11 cellular contexts compared by ENCODE assay signal in the genomic region with DNA sequence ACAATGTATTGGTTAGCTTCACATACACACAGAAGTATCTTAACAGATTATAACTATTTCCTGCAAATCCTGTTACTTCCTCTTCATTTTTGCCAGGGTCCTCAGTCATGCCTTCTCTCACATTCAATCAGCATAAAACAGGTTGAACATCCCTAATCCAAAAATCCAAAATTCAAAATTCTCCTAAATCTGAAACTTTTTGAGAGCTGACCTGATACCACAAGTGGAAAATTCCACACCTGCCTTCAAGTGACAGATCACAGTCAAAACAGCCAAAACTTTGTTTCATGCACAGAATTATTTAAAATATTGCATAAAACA.
A peak's percentile ranks its signal among the peaks of the same experiment; 100 is the strongest.
DNase-seq lines count a peak whose midpoint lies in the region; FAIRE-seq and TF ChIP-seq lines count a peak whose summit lies in the region.
"Had no signal": no experiment of that assay in that cellular context is flagged by ENCODE, and none has a peak within 500 bp of the region (broad histone marks: within the 10 kb centered on the region; RNA-seq: fewer than 3 reads in every experiment).

No MANE protein-coding gene starts in this region.

- H3K4me3 ChIP-seq in KMS-11 (IDR thresholded peaks at IDR 0.05; ENCODE audit: insufficient read depth, low read depth, low read length) (no peak overlapping the region), endothelial cell of umbilical vein (replicated peaks in 1 of 3; ENCODE audit: insufficient read depth in 1 of 3, low read depth in 1 of 3, low read length in 3 of 3) (no peak overlapping the region), tibial artery (no peak overlapping the region), transverse colon (no peak overlapping the region)
- H3K4me3 ChIP-seq: GM23248, HAP-1 had no signal

- TF ChIP-seq POLR2A in endothelial cell of umbilical vein (IDR thresholded peaks at IDR 0.05; ENCODE audit: low read depth, low read length) (no peak), transverse colon (IDR thresholded peaks at IDR 0.05) (no peak)

- CTCF ChIA-PET in RWPE1 (lab: Yijun Ruan, JAX) = interaction anchor here (0.6 to 1.1 kb wide), 7 partner anchors 9 to 868 kb away, joined by 3 to 6 read pairs (median 3); no protein-coding TSS in a partner anchor
- CTCF ChIA-PET in endothelial cell of umbilical vein (lab: Charles Lee) = interaction anchor here (0.7 to 4.9 kb wide), 22 partner anchors 9 to 871 kb away, joined by 3 to 62 read pairs (median 5); partner anchors contain the start of gene TP53BP2

- no peaks in the 10 kb centered on the region for H3K9me3 ChIP-seq in endothelial cell of umbilical vein (replicated peaks; ENCODE audit: control insufficient read depth, insufficient read depth, low read length)
- no peaks in the 10 kb centered on the region for H3K9me3 ChIP-seq in tibial artery
- H3K9me3 ChIP-seq in transverse colon = no peaks in the 10 kb centered on the region
- H3K9me3 ChIP-seq: HAP-1 had no signal

- no peak overlapping the region for H3K27ac ChIP-seq in C4-2B
- H3K27ac ChIP-seq in KMS-11 = no peak overlapping the region
- no peak overlapping the region for H3K27ac ChIP-seq in RWPE1
- no peak overlapping the region for H3K27ac ChIP-seq in endothelial cell of umbilical vein (ENCODE audit: insufficient read depth, low read depth, low read length)
- no peak overlapping the region for H3K27ac ChIP-seq in tibial artery
- H3K27ac ChIP-seq in transverse colon = no peak overlapping the region
- H3K27ac ChIP-seq: GM23248 had no signal

- H3K36me3 ChIP-seq in KMS-11 (ENCODE audit: insufficient read depth) = no peaks in the 10 kb centered on the region
- H3K36me3 ChIP-seq in endothelial cell of umbilical vein (ENCODE audit: control insufficient read depth in 2 of 2, extremely low read depth in 1 of 2, insufficient read depth in 2 of 2, low read length in 2 of 2) = no peaks in the 10 kb centered on the region
- H3K36me3 ChIP-seq in tibial artery = no peaks in the 10 kb centered on the region
- H3K36me3 ChIP-seq in transverse colon = no peaks in the 10 kb centered on the region
- H3K36me3 ChIP-seq: HAP-1 had no signal

- FAIRE-seq in endothelial cell of umbilical vein (lab: Jason Lieb, UNC) = no peak

- H3K27me3 ChIP-seq in KMS-11 (ENCODE audit: insufficient read depth, low read depth) = no peaks in the 10 kb centered on the region
- no peaks in the 10 kb centered on the region for H3K27me3 ChIP-seq in endothelial cell of umbilical vein (ENCODE audit: control insufficient read depth in 2 of 2, insufficient read depth in 2 of 2, low read length in 2 of 2)
- no peaks in the 10 kb centered on the region for H3K27me3 ChIP-seq in tibial artery
- no peaks in the 10 kb centered on the region for H3K27me3 ChIP-seq in transverse colon

- dilution Hi-C loops in endothelial cell of umbilical vein (cut with MboI; ENCODE audit: extremely low pct_ligation_motif_present, low sequenced_read_pairs) = no loop called here

- H3K79me2 ChIP-seq in KMS-11 (ENCODE audit: insufficient read depth, low read depth) = no peaks in the 10 kb centered on the region
- H3K79me2 ChIP-seq in endothelial cell of umbilical vein (ENCODE audit: control insufficient read depth, insufficient read depth, low read length) = no peaks in the 10 kb centered on the region

- in situ Hi-C loops in transverse colon (cut with MboI; ENCODE audit: low pct_ligation_motif_present in 1 of 4, low pct_unique_long_range_greater_than_20kb in 1 of 4, low sequenced_read_pairs in 3 of 4) = no loop called here

- H3K4me1 ChIP-seq in KMS-11 (ENCODE audit: low read depth, poor library complexity, severe bottlenecking) (peaks cover 5% of the 10 kb centered on the region), endothelial cell of umbilical vein (ENCODE audit: control insufficient read depth, extremely low read depth, insufficient read depth, low read length) (peaks cover 32% of the 10 kb centered on the region), tibial artery (peaks cover 0 to 4% (median 1%) of the 10 kb centered on the region in 4 donors), transverse colon (peaks cover 0 to 3% (median 1%) of the 10 kb centered on the region in 4 donors)
- H3K4me1 ChIP-seq: HAP-1 had no signal

- H2AFZ ChIP-seq in KMS-11 (ENCODE audit: low read depth) (peak overlapping the region; percentile 32; the same call in 1 of the 2 replicates), endothelial cell of umbilical vein (ENCODE audit: low read depth, low read length) (peak overlapping the region; percentile 65)
- H2AFZ ChIP-seq: GM23248 had no signal

- POLR2A ChIA-PET in RWPE1 (lab: Yijun Ruan, JAX; ENCODE audit: low non-redundant PET) = no interaction called here
- POLR2A ChIA-PET in endothelial cell of umbilical vein (lab: Charles Lee) = no interaction called here

- H3K4me2 ChIP-seq in KMS-11 (no peak overlapping the region; the same call in 1 of the 2 replicates), endothelial cell of umbilical vein (ENCODE audit: insufficient read depth, low read length) (peak overlapping the region; percentile 19)

- intact Hi-C loops in endothelial cell of umbilical vein (cut with micrococcal nuclease) = loop anchor here (1.0 to 5.0 kb wide), 4 partner anchors 58 to 353 kb away; no protein-coding TSS in a partner anchor
- intact Hi-C loops in tibial artery (cut with DNase I; ENCODE audit: low total_unique reads) = no loop called here
- intact Hi-C loops in transverse colon (cut with DNase I; ENCODE audit: low total_unique reads) = no loop called here

- TF ChIP-seq CTCF in C4-2B (conservative IDR thresholded peaks at IDR 0.05) (peak; percentile 58), KMS-11 (conservative IDR thresholded peaks at IDR 0.05; ENCODE audit: low read depth, low read length) (peak; percentile 41), RWPE1 (conservative IDR thresholded peaks at IDR 0.05; ENCODE audit: low read depth) (peak; percentile 39; the same call in 1 of the 2 replicates), endothelial cell of umbilical vein (IDR thresholded peaks at IDR 0.05; ENCODE audit: extremely low read depth in 1 of 2, insufficient read depth in 1 of 2, low read depth in 1 of 2, low read length in 2 of 2) (no peak), tibial artery (IDR thresholded peaks at IDR 0.05) (no peak), transverse colon (IDR thresholded peaks at IDR 0.05) (peak in 1 of 5 experiments; percentile 3)

- BruUV-seq in endothelial cell of umbilical vein (replicated peaks; lab: Mats Ljungman, UMichigan) = no TSS peak

- DNase-seq in RWPE1 (ENCODE audit: low spot score) = no peak
- no peak for DNase-seq in endothelial cell of umbilical vein (ENCODE audit: low read depth, low spot score)
- no peak for DNase-seq in tibial artery
- no peak for DNase-seq in transverse colon
- no peak for DNase-seq in NCI-H774 (lab: John Stamatoyannopoulos, UW)
- DNase-seq in mucosa of gallbladder (ENCODE audit: low spot score) = no peak
- DNase-seq: SIG-M5 had no signal

- no peak overlapping the region for H3K9ac ChIP-seq in KMS-11
- H3K9ac ChIP-seq in endothelial cell of umbilical vein (replicated peaks; ENCODE audit: extremely low read depth, insufficient read depth, low read length) = no peak overlapping the region
- H3K9ac ChIP-seq: GM23248 had no signal

- no peak for TF ChIP-seq EP300 in transverse colon (IDR thresholded peaks at IDR 0.05; ENCODE audit: low read depth)

- H4K20me1 ChIP-seq in KMS-11 (ENCODE audit: insufficient read depth) (no peaks in the 10 kb centered on the region), endothelial cell of umbilical vein (replicated peaks; ENCODE audit: control insufficient read depth, extremely low read depth, insufficient read depth, low read length) (no peaks in the 10 kb centered on the region)

- H3K9me1 ChIP-seq in endothelial cell of umbilical vein (replicated peaks; ENCODE audit: control insufficient read depth, extremely low read depth, insufficient read depth, low read length) = no peaks in the 10 kb centered on the region

TF ChIP-seq in endothelial cell of umbilical vein, 7 proteins besides CTCF, POLR2A, EP300 and RAD21:
- no peak for TF ChIP-seq POLR2AphosphoS5 (IDR thresholded peaks at IDR 0.05; ENCODE audit: insufficient read depth, low read depth, low read length)
- TF ChIP-seq FOS (IDR thresholded peaks at IDR 0.05; ENCODE audit: borderline replicate concordance, insufficient read depth, low read length) = no peak
- no peak for TF ChIP-seq GATA2 (IDR thresholded peaks at IDR 0.05; ENCODE audit: insufficient read depth, insufficient read length, low read depth, low read length)
- no peak for TF ChIP-seq EZH2 (IDR thresholded peaks at IDR 0.05; ENCODE audit: borderline replicate concordance, low read depth, low read length, severe bottlenecking)
- no peak for TF ChIP-seq MYC (IDR thresholded peaks at IDR 0.05; ENCODE audit: low read depth, low read length)
- TF ChIP-seq, protein P1, sequence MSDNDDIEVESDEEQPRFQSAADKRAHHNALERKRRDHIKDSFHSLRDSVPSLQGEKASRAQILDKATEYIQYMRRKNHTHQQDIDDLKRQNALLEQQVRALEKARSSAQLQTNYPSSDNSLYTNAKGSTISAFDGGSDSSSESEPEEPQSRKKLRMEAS (IDR thresholded peaks at IDR 0.05; ENCODE audit: insufficient read depth, insufficient read length) = no peak
- no peak for TF ChIP-seq JUN (IDR thresholded peaks at IDR 0.05; ENCODE audit: borderline replicate concordance, insufficient read depth, insufficient read length, low read depth)

Comparison
In these comparisons a context has a peak if more than half of its experiments do, and no peak if none do; other contexts are left out.
1. CTCF ChIP-seq: peak in C4-2B (single experiment), KMS-11 (single experiment) and RWPE1 (single experiment); none in endothelial cell of umbilical vein (0 of 2) and tibial artery (0 of 2).